In genomic region chr6:117624869-117625481, GRCh38 we compare ENCODE assay signal across 1 cellular context.
TF ChIP-seq lines count a peak whose summit lies in the region.

No MANE protein-coding gene starts in this region.

TF ChIP-seq in K562, 482 proteins besides CTCF, POLR2A, EP300 and RAD21:
- TF ChIP-seq ZFP36 (IDR thresholded peaks at IDR 0.05; ENCODE audit: low read depth, low read length, partially characterized antibody), result peak; percentile 63
- TF ChIP-seq ZNF280A (IDR thresholded peaks at IDR 0.05; ENCODE audit: low read depth, partially characterized antibody), result no peak
